10 cellular contexts compared by ENCODE assay signal in the genomic region with DNA sequence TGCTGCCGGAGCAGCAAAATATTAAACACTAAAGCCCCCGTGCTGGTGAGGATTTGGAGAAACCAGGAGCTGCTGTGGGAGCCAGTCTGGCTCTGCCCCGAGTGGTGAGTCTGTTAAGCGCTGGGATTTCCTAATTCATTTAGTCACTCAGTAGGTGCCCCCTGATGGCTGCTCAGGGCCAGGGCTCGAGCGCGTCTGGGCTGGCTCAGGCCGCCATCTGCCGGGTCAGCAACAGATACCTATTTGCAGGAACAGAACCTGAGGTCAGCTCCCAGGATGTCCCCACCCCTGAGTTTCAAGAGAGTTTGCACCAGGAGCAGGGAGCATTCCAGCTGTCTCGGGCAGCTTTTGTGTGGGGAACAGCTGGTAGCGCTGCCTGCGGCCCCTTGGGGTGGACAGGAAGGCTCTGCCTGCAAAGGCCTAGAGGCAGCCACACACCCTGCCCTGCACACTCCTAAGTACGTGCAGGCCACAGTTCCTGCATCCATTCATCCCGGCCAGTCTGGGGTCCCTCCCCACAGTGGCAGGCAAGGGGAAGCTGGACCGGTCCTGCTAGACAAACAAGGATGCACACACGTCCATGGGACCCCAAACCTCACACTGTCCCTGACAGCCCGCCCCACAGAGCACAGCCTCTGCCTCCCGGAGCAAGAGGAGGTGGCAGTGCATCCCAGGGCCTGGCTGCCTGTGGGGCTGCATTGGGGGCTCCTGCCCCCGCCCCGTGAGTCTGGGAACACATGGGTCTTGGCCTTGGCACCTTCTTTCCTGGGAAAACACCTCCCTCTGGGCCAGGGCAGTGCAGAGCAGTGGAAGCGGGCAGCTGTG.
A peak's percentile ranks its signal among the peaks of the same experiment; 100 is the strongest.
DNase-seq lines count a peak whose midpoint lies in the region; TF ChIP-seq lines count a peak whose summit lies in the region.
"Had no signal": no experiment of that assay in that cellular context is flagged by ENCODE, and none has a peak within 500 bp of the region (broad histone marks: within the 10 kb centered on the region; RNA-seq: fewer than 3 reads in every experiment).

No MANE protein-coding gene starts in this region.

- H3K9ac ChIP-seq in NT2/D1 (ENCODE audit: insufficient read length, low read depth) (no peak overlapping the region), fibroblast of lung (ENCODE audit: insufficient read depth, low read length) (no peak overlapping the region)

- H3K79me2 ChIP-seq in fibroblast of lung (ENCODE audit: control insufficient read depth, insufficient read depth, low read length), result peaks cover 36% of the 10 kb centered on the region

- no peaks in the 10 kb centered on the region for H4K20me1 ChIP-seq in fibroblast of lung (ENCODE audit: control insufficient read depth, extremely low read depth, insufficient read depth, low read length)

- H3K9me3 ChIP-seq in NT2/D1 (ENCODE audit: insufficient read depth, low read length) (no peaks in the 10 kb centered on the region), fibroblast of lung (ENCODE audit: control insufficient read depth, insufficient read depth, low read depth, low read length) (no peaks in the 10 kb centered on the region)
- H3K9me3 ChIP-seq: thyroid gland had no signal

- peak; percentile 5 to 53 for TF ChIP-seq CTCF in fibroblast of lung (conservative IDR thresholded peaks at IDR 0.05 in 1 of 2, IDR thresholded peaks at IDR 0.05 in 1 of 2; ENCODE audit: low read depth in 1 of 2, low read length in 2 of 2)

- peaks cover 23% of the 10 kb centered on the region for H3K4me1 ChIP-seq in NT2/D1 (ENCODE audit: insufficient read depth, insufficient read length)
- peaks cover 43% of the 10 kb centered on the region for H3K4me1 ChIP-seq in fibroblast of lung (ENCODE audit: control insufficient read depth, extremely low read depth, insufficient read depth, low read length)

- H3K4me2 ChIP-seq in fibroblast of lung (ENCODE audit: extremely low read depth, insufficient read depth, low read length), result no peak overlapping the region

- no peaks in the 10 kb centered on the region for H3K36me3 ChIP-seq in NT2/D1 (ENCODE audit: insufficient read depth, insufficient read length, low read length)
- peaks cover 2% of the 10 kb centered on the region for H3K36me3 ChIP-seq in fibroblast of lung (ENCODE audit: control insufficient read depth, insufficient read depth, low read length)
- H3K36me3 ChIP-seq: thyroid gland had no signal

- H3K27ac ChIP-seq in fibroblast of lung (ENCODE audit: insufficient read depth, low read length), result no peak overlapping the region
- H3K27ac ChIP-seq: thyroid gland had no signal

- H3K4me3 ChIP-seq in NT2/D1 (ENCODE audit: insufficient read length, low read depth) (no peak overlapping the region), fibroblast of lung (replicated peaks in 1 of 4; ENCODE audit: control extremely low read depth in 1 of 4, insufficient read depth in 1 of 4, low read depth in 3 of 4, low read length in 4 of 4) (no peak overlapping the region)
- H3K4me3 ChIP-seq: thyroid gland had no signal

- H3K27me3 ChIP-seq in NT2/D1 (ENCODE audit: insufficient read depth, insufficient read length), result no peaks in the 10 kb centered on the region
- H3K27me3 ChIP-seq in fibroblast of lung (ENCODE audit: control insufficient read depth, insufficient read depth, low read length), result no peaks in the 10 kb centered on the region
- H3K27me3 ChIP-seq: thyroid gland had no signal

- H2AFZ ChIP-seq in fibroblast of lung (ENCODE audit: low read length), result no peak overlapping the region

- DNase-seq in ELF-1 (ENCODE audit: low read depth, low spot score) (peak; percentile 92), NT2/D1 (ENCODE audit: low read depth, low spot score) (peak; percentile 72), fibroblast of lung (ENCODE audit: low read depth in 2 of 2) (peak in 1 of 2 donors; percentile 59), pons (ENCODE audit: low spot score) (peak; percentile 51), NCI-H226 (no peak), NCI-H2196 treated with DMSO at 0.1 percent for 48 hours (lab: John Stamatoyannopoulos, UW; ENCODE audit: unreplicated experiment) (no peak), germinal center (ENCODE audit: low spot score) (no peak), cerebellar nuclear complex (lab: John Stamatoyannopoulos, UW) (no peak)
- DNase-seq: amniotic stem cell, thyroid gland had no signal

Comparison
In these comparisons a context has a peak if more than half of its experiments do, and no peak if none do; other contexts are left out.
1. DNase-seq: peak in ELF-1 (single experiment), NT2/D1 (single experiment) and pons (single experiment); none in NCI-H226 (single experiment), NCI-H2196 treated with DMSO at 0.1 percent for 48 hours (single experiment), germinal center (single experiment) and cerebellar nuclear complex (0 of 2).